Comparison of ENCODE assay signal across 18 cellular contexts in genomic region chr3:150577854-150578253, GRCh38. TPM values are rescaled to one million over a fixed set of nuclear protein-coding genes. Genes with fewer than 3 reads are reported as not detected.
A peak's percentile ranks its signal among the peaks of the same experiment; 100 is the strongest.
DNase-seq lines count a peak whose midpoint lies in the region; ATAC-seq and TF ChIP-seq lines count a peak whose summit lies in the region.
"Had no signal": no experiment of that assay in that cellular context is flagged by ENCODE, and none has a peak within 500 bp of the region (broad histone marks: within the 10 kb centered on the region; RNA-seq: fewer than 3 reads in every experiment).

No MANE protein-coding gene starts in this region.

- H3K4me3 Mint-ChIP-seq in H9: no peak overlapping the region
- no peak overlapping the region for H3K4me3 Mint-ChIP-seq in T-cell
- no peak overlapping the region for H3K4me3 Mint-ChIP-seq in endothelial cell (ENCODE audit: unreplicated experiment)
- H3K4me3 Mint-ChIP-seq: nephron progenitor cell had no signal

- no peak overlapping the region for H3K56ac ChIP-seq in H9 (ENCODE audit: insufficient read length, low read depth, low read length)

- H3K27me3 Mint-ChIP-seq in H9 (ENCODE audit: low read depth) (no peaks in the 10 kb centered on the region), T-cell (no peaks in the 10 kb centered on the region), endothelial cell (ENCODE audit: unreplicated experiment) (no peaks in the 10 kb centered on the region)

- H3K4me3 ChIP-seq in AG09309 (ENCODE audit: control insufficient read depth, low read depth, low read length): no peak overlapping the region
- H3K4me3 ChIP-seq: lung had no signal

- H4K91ac ChIP-seq in H9 (ENCODE audit: insufficient read length, low read depth, low read length): no peak overlapping the region

- CTCF ChIA-PET in T-cell (lab: Charles Lee): interaction anchor here in 1 of 2 donors (0.5 kb wide), 1 partner anchor 28 kb away, joined by 6 read pairs; no protein-coding TSS in a partner anchor

- H3K27ac Mint-ChIP-seq in H9: no peak overlapping the region
- H3K27ac Mint-ChIP-seq in T-cell: peak overlapping the region; percentile 70
- no peak overlapping the region for H3K27ac Mint-ChIP-seq in endothelial cell (ENCODE audit: unreplicated experiment)

- H3K27me3 ChIP-seq in H9 (ENCODE audit: insufficient read depth, low read length): no peaks in the 10 kb centered on the region
- H3K27me3 ChIP-seq: brain microvascular endothelial cell had no signal

- H3K27ac ChIP-seq in H9 (ENCODE audit: insufficient read length, low read depth, low read length): no peak overlapping the region
- H3K27ac ChIP-seq: brain microvascular endothelial cell had no signal

- H2BK15ac ChIP-seq in H9 (ENCODE audit: low read depth, low read length): no peak overlapping the region

- H3K36me3 Mint-ChIP-seq in H9 (ENCODE audit: insufficient read depth in 1 of 3, low read depth in 3 of 3) (peaks cover 5 to 60% (median 34%) of the 10 kb centered on the region in 3 experiments; a peak in 6 of 7 replicates), T-cell (peaks cover 33% of the 10 kb centered on the region), endothelial cell (ENCODE audit: low read depth, unreplicated experiment) (peaks cover 16% of the 10 kb centered on the region)

- H2AFZ ChIP-seq in H9 (ENCODE audit: low read length): no peak overlapping the region

- H3K9ac ChIP-seq in H9 (ENCODE audit: extremely low read depth, insufficient read length, low read length): no peak overlapping the region

- no peak overlapping the region for H3K4me2 ChIP-seq in H9 (ENCODE audit: insufficient read depth, insufficient read length, low read length)

- in situ Hi-C loops in G401 (cut with HindIII; ENCODE audit: low sequenced_read_pairs): no loop called here

- no peak overlapping the region for H3K23ac ChIP-seq in H9 (ENCODE audit: insufficient read length, low read depth, low read length)

- H4K5ac ChIP-seq in H9 (ENCODE audit: insufficient read length, low read depth, low read length): no peak overlapping the region

- H4K20me1 ChIP-seq in H9 (ENCODE audit: control insufficient read depth, insufficient read depth, insufficient read length): no peaks in the 10 kb centered on the region

- H3K4me1 Mint-ChIP-seq in H9 (no peaks in the 10 kb centered on the region), T-cell (peaks cover 15 to 41% (median 30%) of the 10 kb centered on the region in 3 donors), endothelial cell (ENCODE audit: unreplicated experiment) (no peaks in the 10 kb centered on the region)
- H3K4me1 Mint-ChIP-seq: nephron progenitor cell had no signal

- no peak overlapping the region for H4K8ac ChIP-seq in H9 (replicated peaks; ENCODE audit: insufficient read length, low read depth, low read length)

- no CpG with 5 or more reads among the region's 1 CpG for WGBS in H9 (ENCODE audit: extremely low coverage, insufficient read length, low lambda C conversion rate)

- no peak overlapping the region for H2BK120ac ChIP-seq in H9 (ENCODE audit: low read depth, low read length, poor library complexity, severe bottlenecking)

- ATAC-seq in T-cell (replicated peaks in 1 of 4): no peak

- H2BK20ac ChIP-seq in H9 (ENCODE audit: low read depth, low read length, poor library complexity, severe bottlenecking): no peak overlapping the region

- H3K18ac ChIP-seq in H9 (ENCODE audit: insufficient read length, low read depth, low read length): no peak overlapping the region

- H2AK5ac ChIP-seq in H9 (ENCODE audit: insufficient read length, low read length): no peak overlapping the region

- no peak for DNase-seq in AG09309 (ENCODE audit: low read depth)
- DNase-seq in H9: no peak
- DNase-seq in T-cell: no peak
- peak; percentile 14 for DNase-seq in fibroblast of peridontal ligament (ENCODE audit: extremely low read depth)
- DNase-seq in NCI-H446 treated with DMSO at 0.1 percent for 48 hours (lab: John Stamatoyannopoulos, UW): no peak
- DNase-seq in G401 (ENCODE audit: low spot score): no peak
- no peak for DNase-seq in OCI-M1 (lab: John Stamatoyannopoulos, UW)
- DNase-seq in endothelial cell (ENCODE audit: low spot score): no peak
- DNase-seq: activated CD4-positive, alpha-beta T cell treated with anti-CD3 and anti-CD28 coated beads for 1 hour; activated CD8-positive, alpha-beta memory T cell treated with anti-CD3 and anti-CD28 coated beads, Interleukin-2, amount 50 U/mL, for 4 hours; activated naive CD4-positive, alpha-beta T cell treated with anti-CD3 and anti-CD28 coated beads, Interleukin-2, amount 50 U/mL, for 16 hours; brain microvascular endothelial cell; COR-L47; NCI-H1694 treated with DMSO at 0.1 percent for 48 hours; NCI-H69; nephron progenitor cell; T-helper 2 cell had no signal

- no peak overlapping the region for H3K4ac ChIP-seq in H9 (ENCODE audit: low read depth, low read length)

- no peaks in the 10 kb centered on the region for H3K23me2 ChIP-seq in H9 (ENCODE audit: insufficient read length, low read depth, low read length, poor library complexity, severe bottlenecking)

- H2BK5ac ChIP-seq in H9 (ENCODE audit: insufficient read length, low read length): no peak overlapping the region

- no peak overlapping the region for H2BK12ac ChIP-seq in H9 (ENCODE audit: insufficient read length, low read depth, low read length)

- TF ChIP-seq CTCF in AG09309 (IDR thresholded peaks at IDR 0.05; ENCODE audit: control insufficient read depth, insufficient read depth, low read depth, low read length, missing control alignments) (peak; percentile 11), H9 (conservative IDR thresholded peaks at IDR 0.05) (peak; percentile 16; the same call in 1 of the 3 replicates), endothelial cell (IDR thresholded peaks at IDR 0.05; ENCODE audit: unreplicated experiment) (no peak)

- no peak overlapping the region for H3T11ph ChIP-seq in H9 (ENCODE audit: low read length)

- no peaks in the 10 kb centered on the region for H3K79me1 ChIP-seq in H9 (ENCODE audit: insufficient read depth, low read depth, low read length, poor library complexity, severe bottlenecking)

- no peaks in the 10 kb centered on the region for H3K9me3 ChIP-seq in H9 (ENCODE audit: control insufficient read depth, low read depth, low read length)

- no peak overlapping the region for H3K14ac ChIP-seq in H9 (ENCODE audit: insufficient read depth, low read length)

- POLR2A ChIA-PET in T-cell (lab: Charles Lee): interaction anchor here in 1 of 2 donors (0.6 to 1.1 kb wide), 2 partner anchors 31 to 158 kb away, joined by 3 to 6 read pairs; no protein-coding TSS in a partner anchor

- H3K4me1 ChIP-seq in H9 (ENCODE audit: insufficient read depth, low read length): no peaks in the 10 kb centered on the region

- H3K79me2 ChIP-seq in H9 (ENCODE audit: insufficient read depth, low read length): no peaks in the 10 kb centered on the region

- H3K9me3 Mint-ChIP-seq in H9 (no peaks in the 10 kb centered on the region), T-cell (no peaks in the 10 kb centered on the region), endothelial cell (ENCODE audit: unreplicated experiment) (no peaks in the 10 kb centered on the region)
- H3K9me3 Mint-ChIP-seq: nephron progenitor cell had no signal

RNA-seq across cellular contexts. Expression of gene SELENOT, which starts 25.3 kb away (rescaled TPM):
- total RNA-seq in H9 (2021) (73.8 and 79.1 TPM in 2 replicates), T-cell (10 to 100 TPM; 64.1 to 85.9 (median 70.3) TPM), endothelial cell (ENCODE audit: unreplicated experiment) (73.6 TPM)
- total RNA-seq in G401 (2014; rRNA removed; shearing (Covaris generic)): 75.1 and 130 TPM in 2 replicates

RNA-seq across cellular contexts. Expression of gene EIF2A, which starts 31.3 kb away (rescaled TPM):
- total RNA-seq in H9 (2021): 73.9 and 74.1 TPM in 2 replicates
- total RNA-seq in T-cell: 100 to 1,000 TPM in 3 of 5 donors, 10 to 100 TPM in 2; 81.5 to 126 (median 100) TPM
- total RNA-seq in G401 (2014; rRNA removed; shearing (Covaris generic)): 196 and 269 TPM in 2 replicates
- 68.8 TPM for total RNA-seq in endothelial cell (ENCODE audit: unreplicated experiment)

RNA-seq across cellular contexts. Expression of gene SERP1, which starts 31.6 kb away (rescaled TPM):
- total RNA-seq in H9 (2021) (78.5 and 84.8 TPM in 2 replicates), T-cell (100 to 1,000 TPM; 109 to 134 (median 123) TPM), endothelial cell (ENCODE audit: unreplicated experiment) (89.9 TPM)
- 66.4 and 75.1 TPM in 2 replicates for total RNA-seq in G401 (2014; rRNA removed; shearing (Covaris generic))

Comparison
In these comparisons a context has a peak if more than half of its experiments do, and no peak if none do; other contexts are left out.
1. H3K27ac Mint-ChIP-seq: peak in T-cell (2 of 2); none in H9 (0 of 3) and endothelial cell (single experiment).